20 cellular contexts compared by ENCODE assay signal in the genomic region with DNA sequence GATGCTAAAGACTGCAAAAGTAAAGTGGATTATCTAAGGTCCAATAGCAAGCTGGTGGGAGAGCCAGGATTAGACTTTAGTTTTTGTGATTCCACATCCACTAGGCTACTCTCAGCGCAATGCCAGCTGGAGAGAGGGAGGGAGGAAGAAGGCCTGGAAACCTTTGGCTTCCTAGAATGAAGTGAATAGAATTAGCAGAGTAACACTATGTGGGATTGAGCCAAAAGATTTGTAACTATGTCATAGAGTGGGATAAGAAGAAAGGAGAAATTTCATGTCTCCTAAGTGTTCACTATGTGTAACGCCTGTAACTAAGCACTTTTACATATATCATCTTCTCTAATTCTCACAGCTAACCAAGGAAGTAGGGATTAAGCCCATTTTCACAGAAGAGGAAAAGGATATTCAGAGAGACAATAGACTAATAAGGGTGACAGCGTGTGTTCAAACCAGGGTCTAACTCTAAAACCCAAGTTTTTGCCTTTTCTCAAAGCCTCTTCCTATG.
"Had no signal": no experiment of that assay in that cellular context is flagged by ENCODE, and none has a peak within 500 bp of the region (broad histone marks: within the 10 kb centered on the region; RNA-seq: fewer than 3 reads in every experiment).

No MANE protein-coding gene starts in this region.

- H3K27ac ChIP-seq: breast epithelium, dorsolateral prefrontal cortex, hepatocyte, right atrium auricular region, transverse colon had no signal

- ATAC-seq: activated CD8-positive, alpha-beta T cell treated with anti-CD3 and anti-CD28 coated beads for 36 hours; left lobe of liver; natural killer cell had no signal

- H3K27me3 ChIP-seq: breast epithelium, right atrium auricular region had no signal

- H2AFZ ChIP-seq: hepatocyte had no signal

- H3K36me3 ChIP-seq: breast epithelium, right atrium auricular region, transverse colon had no signal

- H3K4me2 ChIP-seq: hepatocyte had no signal

- H3K4me1 ChIP-seq: breast epithelium had no signal

- H3K9me3 ChIP-seq: breast epithelium, right atrium auricular region, transverse colon had no signal

- H3K4me3 ChIP-seq: breast epithelium, dorsolateral prefrontal cortex, hepatocyte, right atrium auricular region, transverse colon had no signal

- DNase-seq: activated CD4-positive, alpha-beta T cell treated with anti-CD3 and anti-CD28 coated beads for 4 hours; activated CD8-positive, alpha-beta memory T cell treated with anti-CD3 and anti-CD28 coated beads, Interleukin-2, amount 50 U/mL, for 4 hours; activated CD8-positive, alpha-beta T cell treated with anti-CD3 and anti-CD28 coated beads for 36 hours; activated gamma-delta T cell; activated T-cell treated with anti-CD3 and anti-CD28 coated beads, Interleukin-2, amount 50 U/mL, for 48 hours; dorsolateral prefrontal cortex; endodermal cell; erythroblast; mammary epithelial cell; natural killer cell; small intestine; stimulated activated CD4-positive, alpha-beta T cell treated with anti-CD3 and anti-CD28 coated beads, Interleukin-4, amount 100 ng/mL, for 4 hours; stimulated activated CD8-positive, alpha-beta memory T cell treated with anti-CD3 and anti-CD28 coated beads, Interleukin-4, amount 100 ng/mL, for 48 hours; stimulated activated naive CD4-positive, alpha-beta T cell treated with Interleukin-2 at 50 U/mL for 16 hours; substantia nigra; transverse colon had no signal
